27 cellular contexts compared by ENCODE assay signal in genomic region chr5:138585228-138585627, GRCh38.
"Had no signal": no experiment of that assay in that cellular context is flagged by ENCODE, and none has a peak within 500 bp of the region (broad histone marks: within the 10 kb centered on the region; RNA-seq: fewer than 3 reads in every experiment).

No MANE protein-coding gene starts in this region.

- DNase-seq: activated CD4-positive, alpha-beta memory T cell treated with anti-CD3 and anti-CD28 coated beads for 36 hours; activated CD4-positive, alpha-beta T cell treated with anti-CD3 and anti-CD28 coated beads for 36 hours; activated CD4-positive, alpha-beta T cell treated with anti-CD3 and anti-CD28 coated beads, Interleukin-2, amount 10 ng/mL, durations not matched to agents 24 days and 14 days; activated CD4-positive, CD25-positive, alpha-beta regulatory T cell; activated CD4-positive, CD25-positive, alpha-beta regulatory T cell treated with anti-CD3 and anti-CD28 coated beads, Interleukin-2, amount 50 U/mL, for 72 hours; activated CD8-positive, alpha-beta memory T cell treated with anti-CD3 and anti-CD28 coated beads, Interleukin-2, amount 10 ng/mL, durations not matched to agents 7 days and 5 days; activated CD8-positive, alpha-beta memory T cell treated with anti-CD3 and anti-CD28 coated beads, Interleukin-2, amount 50 U/mL, for 4 hours; activated CD8-positive, alpha-beta T cell treated with anti-CD3 and anti-CD28 coated beads, Interleukin-2, amount 10 ng/mL, durations not matched to agents 7 days and 5 days; activated effector memory CD4-positive, alpha-beta T cell treated with Interleukin-2 at 50 U/mL for 16 hours; activated gamma-delta T cell treated with Interleukin-2 at 50 U/mL for 16 hours; activated naive CD4-positive, alpha-beta T cell treated with anti-CD3 and anti-CD28 coated beads, Interleukin-2, amount 50 U/mL, for 16 hours; activated naive CD4-positive, alpha-beta T cell treated with Interleukin-2 at 50 U/mL for 16 hours; activated T-cell treated with anti-CD3 and anti-CD28 coated beads, Interleukin-2, amount 50 U/mL, for 24 hours; amniotic stem cell; anterior cingulate cortex; brain microvascular endothelial cell; dorsolateral prefrontal cortex; effector memory CD4-positive, alpha-beta T cell; endodermal cell; foreskin fibroblast; head of caudate nucleus; T-helper 2 cell had no signal

- H3K4me3 Mint-ChIP-seq: activated CD4-positive, alpha-beta memory T cell treated with anti-CD3 and anti-CD28 coated beads for 36 hours; activated CD4-positive, alpha-beta T cell treated with anti-CD3 and anti-CD28 coated beads for 36 hours; activated CD4-positive, alpha-beta T cell treated with anti-CD3 and anti-CD28 coated beads, Interleukin-2, amount 10 ng/mL, durations not matched to agents 24 days and 14 days; activated CD8-positive, alpha-beta memory T cell treated with anti-CD3 and anti-CD28 coated beads, Interleukin-2, amount 10 ng/mL, durations not matched to agents 7 days and 5 days; activated CD8-positive, alpha-beta T cell treated with anti-CD3 and anti-CD28 coated beads, Interleukin-2, amount 10 ng/mL, durations not matched to agents 7 days and 5 days; activated naive CD8-positive, alpha-beta T cell; activated T-cell treated with anti-CD3 and anti-CD28 coated beads, Interleukin-2, amount 50 U/mL, for 24 hours; activated T-helper 17 cell treated with anti-CD3 and anti-CD28 coated beads, Interleukin-2, amount 50 U/mL, for 72 hours; central memory CD8-positive, alpha-beta T cell; dendritic cell treated with granulocyte-macrophage colony-stimulating factor and Interleukin-4, amounts not matched to agents 40 ng/mL and 50 ng/mL, for 4 days; endodermal cell had no signal

- H3K9me3 Mint-ChIP-seq: activated CD4-positive, alpha-beta memory T cell treated with anti-CD3 and anti-CD28 coated beads for 36 hours; activated CD4-positive, alpha-beta T cell treated with anti-CD3 and anti-CD28 coated beads, Interleukin-2, amount 10 ng/mL, durations not matched to agents 24 days and 14 days; activated T-cell treated with anti-CD3 and anti-CD28 coated beads, Interleukin-2, amount 50 U/mL, for 24 hours; activated T-helper 17 cell treated with anti-CD3 and anti-CD28 coated beads, Interleukin-2, amount 50 U/mL, for 72 hours; central memory CD8-positive, alpha-beta T cell; dendritic cell treated with granulocyte-macrophage colony-stimulating factor and Interleukin-4, amounts not matched to agents 40 ng/mL and 50 ng/mL, for 4 days; endodermal cell had no signal

- ATAC-seq: activated CD4-positive, alpha-beta T cell treated with anti-CD3 and anti-CD28 coated beads for 36 hours; activated CD8-positive, alpha-beta memory T cell treated with anti-CD3 and anti-CD28 coated beads, Interleukin-2, amount 10 ng/mL, durations not matched to agents 7 days and 5 days; activated CD8-positive, alpha-beta T cell treated with anti-CD3 and anti-CD28 coated beads, Interleukin-2, amount 10 ng/mL, durations not matched to agents 7 days and 5 days; activated T-helper 17 cell treated with anti-CD3 and anti-CD28 coated beads, Interleukin-2, amount 50 U/mL, for 72 hours; esophagus mucosa had no signal

- H3K36me3 Mint-ChIP-seq: activated CD4-positive, alpha-beta memory T cell treated with anti-CD3 and anti-CD28 coated beads for 36 hours; activated CD8-positive, alpha-beta memory T cell treated with anti-CD3 and anti-CD28 coated beads, Interleukin-2, amount 10 ng/mL, durations not matched to agents 7 days and 5 days had no signal

- H3K4me1 Mint-ChIP-seq: activated CD4-positive, alpha-beta T cell treated with anti-CD3 and anti-CD28 coated beads for 36 hours; activated CD4-positive, alpha-beta T cell treated with anti-CD3 and anti-CD28 coated beads, Interleukin-2, amount 10 ng/mL, durations not matched to agents 24 days and 14 days; activated CD8-positive, alpha-beta memory T cell treated with anti-CD3 and anti-CD28 coated beads, Interleukin-2, amount 10 ng/mL, durations not matched to agents 7 days and 5 days; activated T-helper 17 cell treated with anti-CD3 and anti-CD28 coated beads, Interleukin-2, amount 50 U/mL, for 72 hours; central memory CD8-positive, alpha-beta T cell; endodermal cell had no signal

- H3K27ac Mint-ChIP-seq: activated CD4-positive, alpha-beta memory T cell treated with anti-CD3 and anti-CD28 coated beads for 36 hours; activated CD4-positive, alpha-beta T cell treated with anti-CD3 and anti-CD28 coated beads for 36 hours; activated CD4-positive, alpha-beta T cell treated with anti-CD3 and anti-CD28 coated beads, Interleukin-2, amount 10 ng/mL, durations not matched to agents 24 days and 14 days; activated CD8-positive, alpha-beta memory T cell treated with anti-CD3 and anti-CD28 coated beads, Interleukin-2, amount 10 ng/mL, durations not matched to agents 7 days and 5 days; activated CD8-positive, alpha-beta T cell treated with anti-CD3 and anti-CD28 coated beads, Interleukin-2, amount 10 ng/mL, durations not matched to agents 7 days and 5 days; activated naive CD8-positive, alpha-beta T cell; activated T-cell treated with anti-CD3 and anti-CD28 coated beads, Interleukin-2, amount 50 U/mL, for 24 hours; activated T-helper 17 cell treated with anti-CD3 and anti-CD28 coated beads, Interleukin-2, amount 50 U/mL, for 72 hours; dendritic cell treated with granulocyte-macrophage colony-stimulating factor and Interleukin-4, amounts not matched to agents 40 ng/mL and 50 ng/mL, for 4 days; endodermal cell had no signal
